Comparison of ENCODE assay signal across 17 cellular contexts in genomic region chr11:3340025-3340424, GRCh38. TPM values are rescaled to one million over a fixed set of nuclear protein-coding genes. Genes with fewer than 3 reads are reported as not detected.
DNase-seq lines count a peak whose midpoint lies in the region; ATAC-seq and TF ChIP-seq lines count a peak whose summit lies in the region.
"Had no signal": no experiment of that assay in that cellular context is flagged by ENCODE, and none has a peak within 500 bp of the region (broad histone marks: within the 10 kb centered on the region; RNA-seq: fewer than 3 reads in every experiment).

No MANE protein-coding gene starts in this region.

- no peaks in the 10 kb centered on the region for H3K9me3 Mint-ChIP-seq in CD8-positive, alpha-beta T cell
- H3K9me3 Mint-ChIP-seq: activated T-helper 2 cell treated with anti-CD3 and anti-CD28 coated beads, Interferon-gamma antibody, Interleukin-2, Interleukin-4, amounts not matched to agents 10 μg/mL and 5 μg/mL and 100 μg/mL, durations not matched to agents 14 hours and 24 hours and 36 hours had no signal

- no peaks in the 10 kb centered on the region for H3K79me2 ChIP-seq in mesendoderm (ENCODE audit: control insufficient read depth, insufficient read depth, low read length)

- no peaks in the 10 kb centered on the region for H3K27me3 ChIP-seq in BLaER1
- H3K27me3 ChIP-seq in mesendoderm (ENCODE audit: insufficient read depth, low read length, poor library complexity), result no peaks in the 10 kb centered on the region
- H3K27me3 ChIP-seq in CD8-positive, alpha-beta T cell (ENCODE audit: insufficient read depth, low read length), result no peaks in the 10 kb centered on the region
- H3K27me3 ChIP-seq: tibial nerve had no signal

- no peak for ATAC-seq in HG03520 (IDR thresholded peaks at IDR 0.05; ENCODE audit: unreplicated experiment)
- ATAC-seq in CD8-positive, alpha-beta T cell, result no peak
- ATAC-seq: sciatic nerve had no signal

- POLR2A ChIA-PET in CD8-positive, alpha-beta T cell (lab: Charles Lee), result no interaction called here

- H2AK5ac ChIP-seq in mesendoderm (ENCODE audit: low read length), result no peak overlapping the region

- peaks cover 30% of the 10 kb centered on the region for H3K27me3 Mint-ChIP-seq in CD8-positive, alpha-beta T cell (ENCODE audit: low read depth)

- H3K36me3 Mint-ChIP-seq in CD8-positive, alpha-beta T cell, result no peaks in the 10 kb centered on the region

- H4K20me1 ChIP-seq in BLaER1, result no peaks in the 10 kb centered on the region

- no peak overlapping the region for H3K23ac ChIP-seq in mesendoderm (ENCODE audit: low read length)

- no peak overlapping the region for H3K4ac ChIP-seq in mesendoderm (ENCODE audit: low read depth, low read length)

- H3K4me1 Mint-ChIP-seq in CD8-positive, alpha-beta T cell (ENCODE audit: low read depth), result no peaks in the 10 kb centered on the region

- H3K27ac Mint-ChIP-seq in CD8-positive, alpha-beta T cell, result no peak overlapping the region
- H3K27ac Mint-ChIP-seq: activated T-helper 2 cell treated with anti-CD3 and anti-CD28 coated beads, Interferon-gamma antibody, Interleukin-2, Interleukin-4, amounts not matched to agents 10 μg/mL and 5 μg/mL and 100 μg/mL, durations not matched to agents 14 hours and 24 hours and 36 hours had no signal

- no peaks in the 10 kb centered on the region for H3K9me3 ChIP-seq in BLaER1
- H3K9me3 ChIP-seq in CD8-positive, alpha-beta T cell (ENCODE audit: low read length), result no peaks in the 10 kb centered on the region
- H3K9me3 ChIP-seq: Caco-2, tibial nerve had no signal

- CTCF ChIA-PET in CD8-positive, alpha-beta T cell (lab: Charles Lee), result interaction anchor here (1.1 to 4.2 kb wide), 3 partner anchors 43 to 80 kb away, joined by 3 to 50 read pairs (median 4); no protein-coding TSS in a partner anchor

- DNase-seq in M059J (ENCODE audit: low read depth), result peak; percentile 80
- DNase-seq in dedifferentiated amniotic fluid mesenchymal stem cell (ENCODE audit: extremely low spot score), result peak; percentile 58
- peak; percentile 89 for DNase-seq in mesendoderm
- no peak for DNase-seq in Kasumi-1 (lab: John Stamatoyannopoulos, UW)
- no peak for DNase-seq in activated CD8-positive, alpha-beta memory T cell treated with anti-CD3 and anti-CD28 coated beads for 24 hours
- no peak for DNase-seq in CD8-positive, alpha-beta T cell
- DNase-seq: Caco-2, cortex of kidney, hypothalamus, NCI-H1092 treated with DMSO at 0.1 percent for 48 hours, NCI-H69 had no signal

- no peak overlapping the region for H3K18ac ChIP-seq in mesendoderm (ENCODE audit: low read length)

- no peak overlapping the region for H2BK120ac ChIP-seq in mesendoderm (ENCODE audit: low read depth, low read length)

- no peak overlapping the region for H4K8ac ChIP-seq in mesendoderm (ENCODE audit: low read depth, low read length)

- no peak overlapping the region for H3K4me3 Mint-ChIP-seq in CD8-positive, alpha-beta T cell

- H3K4me2 ChIP-seq in BLaER1 (peak overlapping the region; percentile 73; the same call in 1 of the 2 replicates), mesendoderm (ENCODE audit: low read length) (no peak overlapping the region)

- no CpG with 5 or more reads among the region's 4 CpGs for WGBS in mesendoderm (ENCODE audit: extremely low coverage, insufficient coverage, low lambda C conversion rate)

- intact Hi-C loops in CD8-positive, alpha-beta T cell (cut with DNase I, micrococcal nuclease), result loop anchor here (5.0 to 10.0 kb wide), 3 partner anchors 65 to 245 kb away; no protein-coding TSS in a partner anchor

- H3K27ac ChIP-seq in BLaER1, result no peak overlapping the region
- no peak overlapping the region for H3K27ac ChIP-seq in mesendoderm (ENCODE audit: low read depth, low read length)
- no peak overlapping the region for H3K27ac ChIP-seq in CD8-positive, alpha-beta T cell (ENCODE audit: low read depth, low read length)
- H3K27ac ChIP-seq: SK-N-MC, tibial nerve had no signal

- H4K5ac ChIP-seq in mesendoderm (ENCODE audit: low read length), result no peak overlapping the region

- H2BK5ac ChIP-seq in mesendoderm (ENCODE audit: low read length), result no peak overlapping the region

- H3K56ac ChIP-seq in mesendoderm (ENCODE audit: low read length), result no peak overlapping the region

- H3K4me3 ChIP-seq in BLaER1 (no peak overlapping the region), mesendoderm (ENCODE audit: low read length) (no peak overlapping the region)
- no peak overlapping the region for H3K4me3 ChIP-seq in CD8-positive, alpha-beta T cell (ENCODE audit: low read depth, low read length)
- H3K4me3 ChIP-seq: SK-N-MC, tibial nerve had no signal

- TF ChIP-seq CTCF in CD8-positive, alpha-beta T cell (IDR thresholded peaks at IDR 0.05), result no peak

- no peaks in the 10 kb centered on the region for H3K79me1 ChIP-seq in mesendoderm (ENCODE audit: low read length)

- no peaks in the 10 kb centered on the region for H3K36me3 ChIP-seq in BLaER1
- H3K36me3 ChIP-seq in mesendoderm (ENCODE audit: control insufficient read depth, insufficient read depth, low read length), result no peaks in the 10 kb centered on the region
- no peaks in the 10 kb centered on the region for H3K36me3 ChIP-seq in CD8-positive, alpha-beta T cell (ENCODE audit: insufficient read depth, low read length)
- H3K36me3 ChIP-seq: tibial nerve had no signal

- peaks cover 25% of the 10 kb centered on the region for H3K4me1 ChIP-seq in BLaER1
- H3K4me1 ChIP-seq in mesendoderm (ENCODE audit: control insufficient read depth, low read depth, low read length), result no peaks in the 10 kb centered on the region
- H3K4me1 ChIP-seq in CD8-positive, alpha-beta T cell (ENCODE audit: insufficient read depth, low read length), result no peaks in the 10 kb centered on the region
- H3K4me1 ChIP-seq: tibial nerve had no signal

- H2BK15ac ChIP-seq in mesendoderm (replicated peaks; ENCODE audit: low read depth), result no peak overlapping the region

- H3K9ac ChIP-seq in BLaER1 (no peak overlapping the region), mesendoderm (ENCODE audit: low read length) (no peak overlapping the region)

RNA-seq across cellular contexts. Expression of gene ZNF195, which starts 38.9 kb away (rescaled TPM):
- 16.5 and 17.9 TPM in 2 replicates for total RNA-seq in M059J (2014; rRNA removed; shearing (Covaris generic))
- polyA plus RNA-seq in mesendoderm (2013, experiment 1 of 2), result 63.5 TPM
- polyA plus RNA-seq in mesendoderm (2013, experiment 2 of 2), result 61.3 TPM
- total RNA-seq in CD8-positive, alpha-beta T cell, result 10 to 100 TPM; 25.5 to 29.1 TPM

Comparison
In these comparisons a context has a peak if more than half of its experiments do, and no peak if none do; other contexts are left out.
1. DNase-seq: peak in M059J (single experiment), dedifferentiated amniotic fluid mesenchymal stem cell (single experiment) and mesendoderm (single experiment); none in Kasumi-1 (0 of 2), activated CD8-positive, alpha-beta memory T cell treated with anti-CD3 and anti-CD28 coated beads for 24 hours (single experiment) and CD8-positive, alpha-beta T cell (0 of 7).